Comparison of ENCODE assay signal across 10 cellular contexts in genomic region chr6:39335780-39336541, GRCh38. TPM values are rescaled to one million over a fixed set of nuclear protein-coding genes. Genes with fewer than 3 reads are reported as not detected.
DNase-seq lines count a peak whose midpoint lies in the region; ATAC-seq and TF ChIP-seq lines count a peak whose summit lies in the region.
"Had no signal": no experiment of that assay in that cellular context is flagged by ENCODE, and none has a peak within 500 bp of the region (broad histone marks: within the 10 kb centered on the region; RNA-seq: fewer than 3 reads in every experiment).

No MANE protein-coding gene starts in this region.

- H3K79me2 ChIP-seq in neural progenitor cell (ENCODE audit: low read depth): no peaks in the 10 kb centered on the region

- peaks cover 19% of the 10 kb centered on the region for H3K27me3 Mint-ChIP-seq in activated CD4-positive, alpha-beta memory T cell treated with anti-CD3 and anti-CD28 coated beads for 36 hours
- peaks cover 2% of the 10 kb centered on the region for H3K27me3 Mint-ChIP-seq in neural progenitor cell (ENCODE audit: insufficient read depth, low read depth)

- DNase-seq in HS-5 (ENCODE audit: low read depth): peak; percentile 20
- DNase-seq in activated CD4-positive, alpha-beta memory T cell treated with anti-CD3 and anti-CD28 coated beads for 36 hours: peak; percentile 18
- no peak for DNase-seq in neural progenitor cell (ENCODE audit: low spot score)
- no peak for DNase-seq in activated gamma-delta T cell (lab: John Stamatoyannopoulos, UW)
- no peak for DNase-seq in COR-L47 (lab: John Stamatoyannopoulos, UW)
- no peak for DNase-seq in globus pallidus (ENCODE audit: low spot score)
- DNase-seq: activated CD8-positive, alpha-beta memory T cell treated with anti-CD3 and anti-CD28 coated beads, Interleukin-2, amount 50 U/mL, for 4 hours had no signal

- H3K27ac ChIP-seq in neural progenitor cell: no peak overlapping the region

- H3F3A ChIP-seq in neural progenitor cell (ENCODE audit: low read depth): no peaks in the 10 kb centered on the region

- ATAC-seq in GM18907 (IDR thresholded peaks at IDR 0.05; ENCODE audit: unreplicated experiment): peak; percentile 77
- no peak for ATAC-seq in GM21786 (IDR thresholded peaks at IDR 0.05; ENCODE audit: unreplicated experiment)
- ATAC-seq: Panc1 had no signal

- CTCF ChIA-PET in activated CD4-positive, alpha-beta memory T cell treated with anti-CD3 and anti-CD28 coated beads for 36 hours (lab: Charles Lee): interaction anchor here (1.1 kb wide), 1 partner anchor 11 kb away, joined by 3 read pairs; no protein-coding TSS in a partner anchor

- H3K36me3 ChIP-seq in neural progenitor cell: no peaks in the 10 kb centered on the region

- H3K9me3 ChIP-seq in neural progenitor cell (ENCODE audit: low read depth): no peaks in the 10 kb centered on the region

- no peak overlapping the region for H3K4me3 Mint-ChIP-seq in activated CD4-positive, alpha-beta memory T cell treated with anti-CD3 and anti-CD28 coated beads for 36 hours
- H3K4me3 Mint-ChIP-seq in neural progenitor cell: no peak overlapping the region

- intact Hi-C loops in activated CD4-positive, alpha-beta memory T cell treated with anti-CD3 and anti-CD28 coated beads for 36 hours (cut with micrococcal nuclease): no loop called here

- H2AFZ ChIP-seq in neural progenitor cell (replicated peaks): peak overlapping the region; percentile 23

- no peak overlapping the region for H3K27ac Mint-ChIP-seq in activated CD4-positive, alpha-beta memory T cell treated with anti-CD3 and anti-CD28 coated beads for 36 hours
- H3K27ac Mint-ChIP-seq in neural progenitor cell: no peak overlapping the region

- TF ChIP-seq CTCF in neural progenitor cell (IDR thresholded peaks at IDR 0.05): no peak

- H3K27me3 ChIP-seq in neural progenitor cell: no peaks in the 10 kb centered on the region

- H3K4me3 ChIP-seq in neural progenitor cell: no peak overlapping the region

- H3K36me3 Mint-ChIP-seq in activated CD4-positive, alpha-beta memory T cell treated with anti-CD3 and anti-CD28 coated beads for 36 hours: no peaks in the 10 kb centered on the region
- H3K36me3 Mint-ChIP-seq in neural progenitor cell: no peaks in the 10 kb centered on the region

- no peaks in the 10 kb centered on the region for H3K9me3 Mint-ChIP-seq in activated CD4-positive, alpha-beta memory T cell treated with anti-CD3 and anti-CD28 coated beads for 36 hours
- H3K9me3 Mint-ChIP-seq in neural progenitor cell: no peaks in the 10 kb centered on the region

- POLR2A ChIA-PET in activated CD4-positive, alpha-beta memory T cell treated with anti-CD3 and anti-CD28 coated beads for 36 hours (lab: Charles Lee): no interaction called here

- H3K9ac ChIP-seq in neural progenitor cell: no peak overlapping the region

- no peaks in the 10 kb centered on the region for H4K20me1 ChIP-seq in neural progenitor cell (ENCODE audit: low read depth)

- H3K4me1 ChIP-seq in neural progenitor cell: peaks cover 15% of the 10 kb centered on the region

- peaks cover 7% of the 10 kb centered on the region for H3K4me1 Mint-ChIP-seq in activated CD4-positive, alpha-beta memory T cell treated with anti-CD3 and anti-CD28 coated beads for 36 hours (ENCODE audit: low read depth)
- peaks cover 14% of the 10 kb centered on the region for H3K4me1 Mint-ChIP-seq in neural progenitor cell

- peak overlapping the region; percentile 14 for H3K4me2 ChIP-seq in neural progenitor cell

RNA-seq across cellular contexts. Expression of gene KCNK16, which starts 13.5 kb away (rescaled TPM):
- total RNA-seq in activated CD4-positive, alpha-beta memory T cell treated with anti-CD3 and anti-CD28 coated beads for 36 hours: not detected
- not detected in 2 replicates for total RNA-seq in neural progenitor cell (ENCODE audit: low replicate concordance)

RNA-seq across cellular contexts. Expression of gene KCNK17, which starts 21.7 kb away (rescaled TPM):
- total RNA-seq in activated CD4-positive, alpha-beta memory T cell treated with anti-CD3 and anti-CD28 coated beads for 36 hours: not detected
- total RNA-seq in neural progenitor cell (ENCODE audit: low replicate concordance): 0.87 TPM in 1 of 2 replicates, not detected in the other

Comparison
In these comparisons a context has a peak if more than half of its experiments do, and no peak if none do; other contexts are left out.
1. DNase-seq: peak in HS-5 (single experiment) and activated CD4-positive, alpha-beta memory T cell treated with anti-CD3 and anti-CD28 coated beads for 36 hours (single experiment); none in neural progenitor cell (single experiment), activated gamma-delta T cell (single experiment), COR-L47 (single experiment) and globus pallidus (single experiment).